ENCODE assay signal across 23 cellular contexts in genomic region chr6:129651291-129651691, GRCh38. TPM values are rescaled to one million over a fixed set of nuclear protein-coding genes. Genes with fewer than 3 reads are reported as not detected.
DNase-seq lines count a peak whose midpoint lies in the region; ATAC-seq, FAIRE-seq and TF ChIP-seq lines count a peak whose summit lies in the region.
"Had no signal": no experiment of that assay in that cellular context is flagged by ENCODE, and none has a peak within 500 bp of the region (broad histone marks: within the 10 kb centered on the region; RNA-seq: fewer than 3 reads in every experiment).

No MANE protein-coding gene starts in this region.

- H2BK15ac ChIP-seq in mesenchymal stem cell (ENCODE audit: low read depth, poor library complexity, severe bottlenecking) = no peak overlapping the region

- 23% methylated on average over 2 of the region's 2 CpGs for WGBS in A549 (ENCODE audit: missing lambda C conversion rate)
- 32% methylated on average over 2 of the region's 2 CpGs for WGBS in mesenchymal stem cell

- TF ChIP-seq CTCF in A549 (IDR thresholded peaks at IDR 0.05) (no peak), HFFc6 (IDR thresholded peaks at IDR 0.05) (no peak), choroid plexus epithelial cell (conservative IDR thresholded peaks at IDR 0.05; ENCODE audit: low read depth, low read length) (no peak), BE2C (IDR thresholded peaks at IDR 0.05; ENCODE audit: low read depth, low read length) (no peak)

- peak overlapping the region; percentile 14; the same call in 1 of the 2 replicates for H3K4me3 Mint-ChIP-seq in HFFc6
- H3K4me3 Mint-ChIP-seq in activated naive CD4-positive, alpha-beta T cell treated with anti-CD3 and anti-CD28 coated beads for 36 hours = no peak overlapping the region
- H3K4me3 Mint-ChIP-seq: effector memory CD8-positive, alpha-beta T cell; naive B cell; T-helper 17 cell had no signal

- peak overlapping the region; percentile 65 to 83 for H3K27ac ChIP-seq in A549
- H3K27ac ChIP-seq in mesenchymal stem cell (ENCODE audit: low read length, poor library complexity, severe bottlenecking) = peak overlapping the region; percentile 11
- H3K27ac ChIP-seq: C4-2B, esophagus squamous epithelium, SK-N-MC had no signal

- H3K27ac Mint-ChIP-seq in HFFc6 = peak overlapping the region; percentile 73
- no peak overlapping the region for H3K27ac Mint-ChIP-seq in activated naive CD4-positive, alpha-beta T cell treated with anti-CD3 and anti-CD28 coated beads for 36 hours
- H3K27ac Mint-ChIP-seq: effector memory CD8-positive, alpha-beta T cell; T-helper 17 cell had no signal

- H3K4me1 Mint-ChIP-seq in HFFc6 (ENCODE audit: low read depth) = peaks cover 82% of the 10 kb centered on the region
- peaks cover 8% of the 10 kb centered on the region for H3K4me1 Mint-ChIP-seq in activated naive CD4-positive, alpha-beta T cell treated with anti-CD3 and anti-CD28 coated beads for 36 hours (ENCODE audit: low read depth)

- CTCF ChIA-PET in A549 (lab: Yijun Ruan, JAX) = interaction anchor here (1.3 kb wide), 1 partner anchor 12 kb away, joined by 3 read pairs; no protein-coding TSS in a partner anchor
- CTCF ChIA-PET in activated naive CD4-positive, alpha-beta T cell treated with anti-CD3 and anti-CD28 coated beads for 36 hours (lab: Charles Lee) = interaction anchor here (0.7 to 1.6 kb wide), 2 partner anchors 8 to 20 kb away, joined by 3 to 5 read pairs; no protein-coding TSS in a partner anchor

- H3K36me3 ChIP-seq in mesenchymal stem cell (ENCODE audit: control insufficient read depth in 1 of 2, insufficient read depth in 2 of 2, low read depth in 1 of 2, low read length in 2 of 2) (peaks cover 0 to 5% of the 10 kb centered on the region in 2 experiments), BE2C (no peaks in the 10 kb centered on the region)
- H3K36me3 ChIP-seq: esophagus squamous epithelium had no signal

- H3K4me3 ChIP-seq in A549 (no peak overlapping the region), choroid plexus epithelial cell (ENCODE audit: low read depth, low read length) (no peak overlapping the region), mesenchymal stem cell (ENCODE audit: insufficient read depth in 1 of 2, low read depth in 1 of 2, low read length in 2 of 2) (no peak overlapping the region), BE2C (ENCODE audit: low read depth, low read length) (no peak overlapping the region)
- H3K4me3 ChIP-seq: esophagus squamous epithelium, SK-N-MC had no signal

- no peak overlapping the region for H3K9ac ChIP-seq in mesenchymal stem cell (ENCODE audit: low read length)

- H3K9me3 ChIP-seq in A549 (no peaks in the 10 kb centered on the region), mesenchymal stem cell (ENCODE audit: control insufficient read depth, low read length) (no peaks in the 10 kb centered on the region), BE2C (no peaks in the 10 kb centered on the region)
- H3K9me3 ChIP-seq: esophagus squamous epithelium had no signal

- H3K27me3 ChIP-seq in mesenchymal stem cell (ENCODE audit: control insufficient read depth in 1 of 2, insufficient read depth in 1 of 2, low read length in 2 of 2) (no peaks in the 10 kb centered on the region), BE2C (no peaks in the 10 kb centered on the region)
- H3K27me3 ChIP-seq: esophagus squamous epithelium had no signal

- H3K27me3 Mint-ChIP-seq in HFFc6 (ENCODE audit: insufficient read depth) = no peaks in the 10 kb centered on the region
- H3K27me3 Mint-ChIP-seq in activated naive CD4-positive, alpha-beta T cell treated with anti-CD3 and anti-CD28 coated beads for 36 hours (ENCODE audit: low read depth) = no peaks in the 10 kb centered on the region
- H3K27me3 Mint-ChIP-seq: effector memory CD8-positive, alpha-beta T cell; naive B cell; T-helper 17 cell had no signal

- H4K8ac ChIP-seq in mesenchymal stem cell (ENCODE audit: low read length) = no peak overlapping the region

- H3K4me1 ChIP-seq in A549 (peaks cover 78% of the 10 kb centered on the region), mesenchymal stem cell (ENCODE audit: control insufficient read depth, insufficient read depth, low read depth, low read length) (peaks cover 11% of the 10 kb centered on the region), BE2C (no peaks in the 10 kb centered on the region)

- peak overlapping the region; percentile 46 for H3K4me2 ChIP-seq in A549
- no peak overlapping the region for H3K4me2 ChIP-seq in mesenchymal stem cell (ENCODE audit: low read length, poor library complexity, severe bottlenecking)

- intact Hi-C loops in activated naive CD4-positive, alpha-beta T cell treated with anti-CD3 and anti-CD28 coated beads for 36 hours (cut with micrococcal nuclease) = no loop called here

- no peak overlapping the region for H2BK120ac ChIP-seq in mesenchymal stem cell (ENCODE audit: low read depth, low read length)

- DNase-seq in A549 (ENCODE audit: low read depth in 1 of 2, low spot score in 1 of 2) (peak in 1 of 2 experiments; percentile 78), HFFc6 (no peak), choroid plexus epithelial cell (ENCODE audit: low read depth) (peak; percentile 47), mesenchymal stem cell (peak; percentile 30), BE2C (no peak), DMS153 (lab: John Stamatoyannopoulos, UW) (no peak), COLO829 (ENCODE audit: low spot score) (no peak)
- DNase-seq in activated naive CD4-positive, alpha-beta T cell treated with anti-CD3 and anti-CD28 coated beads for 36 hours = no peak
- DNase-seq: ACHN; activated T-cell treated with anti-CD3 and anti-CD28 coated beads, Interleukin-2, amount 50 U/mL, for 1 hour; effector memory CD8-positive, alpha-beta T cell; esophagus squamous epithelium; GOT3; KBM-7; kidney glomerular epithelial cell; MV-4-11; naive B cell; NCI-H2171; occipital lobe; T-helper 17 cell had no signal

- H2AK5ac ChIP-seq in mesenchymal stem cell (ENCODE audit: low read length, severe bottlenecking) = peak overlapping the region; percentile 13

- H3K36me3 Mint-ChIP-seq in HFFc6 (ENCODE audit: low read depth) = peaks cover 46% of the 10 kb centered on the region
- H3K36me3 Mint-ChIP-seq in activated naive CD4-positive, alpha-beta T cell treated with anti-CD3 and anti-CD28 coated beads for 36 hours (ENCODE audit: low read depth) = no peaks in the 10 kb centered on the region

- H2BK12ac ChIP-seq in mesenchymal stem cell (ENCODE audit: low read length in 2 of 2) = peak overlapping the region in 1 of 2 experiments; percentile 63

- H4K91ac ChIP-seq in mesenchymal stem cell (ENCODE audit: low read length) = peak overlapping the region; percentile 57

- no peak overlapping the region for H3K4ac ChIP-seq in mesenchymal stem cell (ENCODE audit: low read depth in 1 of 2, low read length in 2 of 2)

- TF ChIP-seq EP300 in A549 (IDR thresholded peaks at IDR 0.05) = no peak

- no peaks in the 10 kb centered on the region for H3K9me3 Mint-ChIP-seq in HFFc6
- no peaks in the 10 kb centered on the region for H3K9me3 Mint-ChIP-seq in activated naive CD4-positive, alpha-beta T cell treated with anti-CD3 and anti-CD28 coated beads for 36 hours
- H3K9me3 Mint-ChIP-seq: effector memory CD8-positive, alpha-beta T cell; naive B cell had no signal

- peak overlapping the region; percentile 57 to 64 for H3K18ac ChIP-seq in mesenchymal stem cell (ENCODE audit: low read depth in 1 of 2, low read length in 2 of 2)

- peak in 1 of 2 experiments; percentile 67; a peak in 3 of 6 replicates for ATAC-seq in A549
- ATAC-seq: effector memory CD8-positive, alpha-beta T cell; T-helper 17 cell had no signal

- POLR2A ChIA-PET in A549 (lab: Yijun Ruan, JAX) = no interaction called here

- TF ChIP-seq RAD21 in A549 (conservative IDR thresholded peaks at IDR 0.05 in 1 of 2, IDR thresholded peaks at IDR 0.05 in 1 of 2) = no peak

- no peak for FAIRE-seq in A549 (lab: Jason Lieb, UNC)
- FAIRE-seq: colon had no signal

- peaks cover 8% of the 10 kb centered on the region for H3K79me1 ChIP-seq in mesenchymal stem cell (replicated peaks; ENCODE audit: low read length, poor library complexity, severe bottlenecking)

- H2BK5ac ChIP-seq in mesenchymal stem cell (ENCODE audit: low read depth, low read length, poor library complexity, severe bottlenecking) = no peak overlapping the region

- no peak for TF ChIP-seq POLR2A in A549 (IDR thresholded peaks at IDR 0.05; ENCODE audit: low read length)

- no peak overlapping the region for H3K23ac ChIP-seq in mesenchymal stem cell (ENCODE audit: low read length in 2 of 2)

- no peak overlapping the region for H2AFZ ChIP-seq in mesenchymal stem cell (ENCODE audit: low read depth, low read length)

- H3K14ac ChIP-seq in mesenchymal stem cell (ENCODE audit: low read length in 2 of 2) = peak overlapping the region in 1 of 2 experiments; percentile 55

TF ChIP-seq in A549, 52 proteins besides CTCF, POLR2A, EP300 and RAD21:
- TF ChIP-seq FOSL2 (IDR thresholded peaks at IDR 0.05) (no peak), FOSL2 (CRISPR knock-in tag; IDR thresholded peaks at IDR 0.05) (0 out of 2 replicates have a peak, but pooled peaks have one; percentile 14), BHLHE40 (IDR thresholded peaks at IDR 0.05; ENCODE audit: low read depth, low read length) (no peak), RCOR1 (IDR thresholded peaks at IDR 0.05; ENCODE audit: low read depth, low read length) (no peak), JUNB (IDR thresholded peaks at IDR 0.05) (no peak), GATA3 (IDR thresholded peaks at IDR 0.05; ENCODE audit: borderline replicate concordance) (peak; percentile 44; the same call in 1 of the 2 replicates), ZC3H11A (IDR thresholded peaks at IDR 0.05) (no peak)

RNA-seq across cellular contexts. Expression of gene ARHGAP18, which starts 58.7 kb away (rescaled TPM):
- polyA plus RNA-seq in A549 (2011; rRNA removed) = 13.3 and 16.7 TPM in 2 replicates
- 1.4 TPM in 2 replicates for polyA plus RNA-seq in A549 (2012; cell fraction: cytosol; rRNA removed)
- 0.55 and 0.75 TPM in 2 replicates for polyA plus RNA-seq in A549 (2012; cell fraction: nucleus; rRNA removed)
- 8.1 to 13.4 TPM (median 11.2 TPM) in 3 replicates for polyA plus RNA-seq in A549 (2017; fragmentation: RNase III; extraction: RNeasy Plus Mini Kit Qiagen cat#74134 plus additional on column Dnase treatment)
- polyA minus RNA-seq in A549 (2011; rRNA and poly(A)+ RNA removed) = 13.5 and 13.7 TPM in 2 replicates
- 10 to 100 TPM; 70.8 to 81.2 (median 76.0) TPM for total RNA-seq in HFFc6 (2021; fragmentation: NEBNext Ultra II Directional; extraction: Animal tissue kit (Norgen Biotek cat#: 25700))
- polyA plus RNA-seq in mesenchymal stem cell (2013, experiment 1 of 2) = 22.2 TPM
- 22.1 TPM for polyA plus RNA-seq in mesenchymal stem cell (2013, experiment 2 of 2)
- polyA plus RNA-seq in BE2C (2012; ENCODE audit: insufficient read depth, insufficient read length, low read depth) = 1.3 TPM
- 1 to 10 TPM; 3.2 to 3.7 TPM for total RNA-seq in activated naive CD4-positive, alpha-beta T cell treated with anti-CD3 and anti-CD28 coated beads for 36 hours

Comparison
In these comparisons a context has a peak if more than half of its experiments do, and no peak if none do; other contexts are left out.
1. DNase-seq: peak in choroid plexus epithelial cell (single experiment) and mesenchymal stem cell (single experiment); none in HFFc6 (single experiment), BE2C (single experiment), DMS153 (single experiment), COLO829 (single experiment) and activated naive CD4-positive, alpha-beta T cell treated with anti-CD3 and anti-CD28 coated beads for 36 hours (single experiment).
2. RNA of gene ARHGAP18, which starts 58.7 kb away (total RNA-seq): 70.8 to 81.2 TPM in HFFc6; 3.2 to 3.7 TPM in activated naive CD4-positive, alpha-beta T cell treated with anti-CD3 and anti-CD28 coated beads for 36 hours; every median in the first group is over 10 times any median in the second.